Comparison of ENCODE assay signal across 8 cellular contexts in genomic region chr19:661427-662196, GRCh38. TPM values are rescaled to one million over a fixed set of nuclear protein-coding genes. Genes with fewer than 3 reads are reported as not detected.
DNase-seq lines count a peak whose midpoint lies in the region; TF ChIP-seq lines count a peak whose summit lies in the region.

No MANE protein-coding gene starts in this region.

- H4K91ac ChIP-seq in mesenchymal stem cell (ENCODE audit: low read length) = peak overlapping the region; percentile 22

- H3K4me1 ChIP-seq in mesenchymal stem cell (ENCODE audit: control insufficient read depth, insufficient read depth, low read depth, low read length) = peaks cover 51% of the 10 kb centered on the region

- H3K9me3 ChIP-seq in mesenchymal stem cell (ENCODE audit: control insufficient read depth, low read length) = no peaks in the 10 kb centered on the region

- peak overlapping the region; percentile 87 for H3K4me3 Mint-ChIP-seq in MCF 10A (ENCODE audit: unreplicated experiment)

- peaks cover 1% of the 10 kb centered on the region for H3K79me1 ChIP-seq in mesenchymal stem cell (replicated peaks; ENCODE audit: low read length, poor library complexity, severe bottlenecking)

- peak overlapping the region; percentile 90 to 98 for H3K4me3 ChIP-seq in mesenchymal stem cell (ENCODE audit: insufficient read depth in 1 of 2, low read depth in 1 of 2, low read length in 2 of 2)

- no peak for TF ChIP-seq CTCF in MCF 10A (IDR thresholded peaks at IDR 0.05; ENCODE audit: unreplicated experiment)

- WGBS in mesenchymal stem cell = 56% methylated on average over 31 of the region's 31 CpGs

- H3K18ac ChIP-seq in mesenchymal stem cell (ENCODE audit: low read depth in 1 of 2, low read length in 2 of 2) = peak overlapping the region in 1 of 2 experiments; percentile 95

- no peak overlapping the region for H3K14ac ChIP-seq in mesenchymal stem cell (ENCODE audit: low read length in 2 of 2)

- CTCF ChIA-PET in MCF 10A (lab: Yijun Ruan, JAX) = no interaction called here

- peak overlapping the region in 1 of 2 experiments; percentile 31 for H3K4ac ChIP-seq in mesenchymal stem cell (ENCODE audit: low read depth in 1 of 2, low read length in 2 of 2)

- POLR2A ChIA-PET in MCF 10A (lab: Yijun Ruan, JAX) = interaction anchor here (0.6 to 3.3 kb wide), 9 partner anchors 15 to 142 kb away, joined by 3 to 33 read pairs (median 5); partner anchors contain the start of genes CDC34, FSTL3 and POLRMT

- DNase-seq in NOMO-1 (lab: John Stamatoyannopoulos, UW; ENCODE audit: unreplicated experiment in 2 of 2) = peak; percentile 53 to 60
- DNase-seq in NOMO-1 treated with dmso at 0.1 percent for 144 hours (lab: John Stamatoyannopoulos, UW; ENCODE audit: unreplicated experiment) = no peak
- peak; percentile 56 for DNase-seq in T-helper 22 cell (ENCODE audit: low read depth)
- DNase-seq in MCF 10A (ENCODE audit: unreplicated experiment) = no peak
- DNase-seq in mesenchymal stem cell = peak; percentile 28
- DNase-seq in stimulated activated naive CD4-positive, alpha-beta T cell (lab: John Stamatoyannopoulos, UW) = peak; percentile 47 to 72 (median 58)
- DNase-seq in NCI-H748 treated with DMSO at 0.1 percent for 48 hours (lab: John Stamatoyannopoulos, UW) = no peak
- no peak for DNase-seq in G401 (ENCODE audit: low spot score)

- peak overlapping the region; percentile 90 for H3K9ac ChIP-seq in mesenchymal stem cell (ENCODE audit: low read length)

- peak overlapping the region; percentile 52 for H3K4me2 ChIP-seq in mesenchymal stem cell (ENCODE audit: low read length, poor library complexity, severe bottlenecking)

- H2BK12ac ChIP-seq in mesenchymal stem cell (ENCODE audit: low read length in 2 of 2) = no peak overlapping the region

- BruUV-seq in MCF 10A (replicated peaks; lab: Mats Ljungman, UMichigan) = TSS peak; percentile 47

- peak overlapping the region; percentile 3 for H3K27ac ChIP-seq in mesenchymal stem cell (ENCODE audit: low read length, poor library complexity, severe bottlenecking)

- no peaks in the 10 kb centered on the region for H3K9me3 Mint-ChIP-seq in MCF 10A (ENCODE audit: unreplicated experiment)

- no peak overlapping the region for H2BK120ac ChIP-seq in mesenchymal stem cell (ENCODE audit: low read depth, low read length)

- no peaks in the 10 kb centered on the region for H3K27me3 ChIP-seq in mesenchymal stem cell (ENCODE audit: control insufficient read depth in 1 of 2, insufficient read depth in 1 of 2, low read length in 2 of 2)

- H3K23ac ChIP-seq in mesenchymal stem cell (ENCODE audit: low read length in 2 of 2) = no peak overlapping the region

- peaks cover 7% of the 10 kb centered on the region for H3K36me3 Mint-ChIP-seq in MCF 10A (ENCODE audit: insufficient read depth, unreplicated experiment)

- no peak overlapping the region for H2AFZ ChIP-seq in mesenchymal stem cell (ENCODE audit: low read depth, low read length)

- no peaks in the 10 kb centered on the region for H3K27me3 Mint-ChIP-seq in MCF 10A (ENCODE audit: insufficient read depth, unreplicated experiment)

- no peak overlapping the region for H2AK5ac ChIP-seq in mesenchymal stem cell (ENCODE audit: low read length, severe bottlenecking)

- intact Hi-C loops in MCF 10A (cut with micrococcal nuclease) = loop anchor here (2.0 to 5.0 kb wide), 2 partner anchors 74 to 129 kb away; partner anchors contain the start of gene HCN2

- in situ Hi-C loops in G401 (cut with HindIII; ENCODE audit: low sequenced_read_pairs) = no loop called here

- peaks cover 31% of the 10 kb centered on the region for H3K4me1 Mint-ChIP-seq in MCF 10A (ENCODE audit: insufficient read depth, unreplicated experiment)

- peaks cover 0 to 49% of the 10 kb centered on the region in 2 experiments for H3K36me3 ChIP-seq in mesenchymal stem cell (ENCODE audit: control insufficient read depth in 1 of 2, insufficient read depth in 2 of 2, low read depth in 1 of 2, low read length in 2 of 2)

- no peak overlapping the region for H2BK15ac ChIP-seq in mesenchymal stem cell (ENCODE audit: low read depth, poor library complexity, severe bottlenecking)

- H3K27ac Mint-ChIP-seq in MCF 10A (ENCODE audit: low read depth, unreplicated experiment) = peak overlapping the region; percentile 88

- no peak overlapping the region for H2BK5ac ChIP-seq in mesenchymal stem cell (ENCODE audit: low read depth, low read length, poor library complexity, severe bottlenecking)

- H4K8ac ChIP-seq in mesenchymal stem cell (ENCODE audit: low read length) = no peak overlapping the region

RNA-seq across cellular contexts. Expression of gene RNF126, which starts 1.4 kb away (rescaled TPM):
- 53.9 and 68.0 TPM in 2 replicates for total RNA-seq in MCF 10A (2022)
- 41.9 TPM for polyA plus RNA-seq in mesenchymal stem cell (2013, experiment 1 of 2)
- polyA plus RNA-seq in mesenchymal stem cell (2013, experiment 2 of 2) = 43.6 TPM
- 44.5 and 48.7 TPM in 2 replicates for total RNA-seq in G401 (2014; rRNA removed; shearing (Covaris generic))

RNA-seq across cellular contexts. Expression of gene FSTL3, which starts 14.6 kb away (rescaled TPM):
- total RNA-seq in MCF 10A (2022) = 172 and 183 TPM in 2 replicates
- polyA plus RNA-seq in mesenchymal stem cell (2013, experiment 1 of 2) = 33.8 TPM
- polyA plus RNA-seq in mesenchymal stem cell (2013, experiment 2 of 2) = 36.5 TPM
- total RNA-seq in G401 (2014; rRNA removed; shearing (Covaris generic)) = 15.0 and 26.0 TPM in 2 replicates

RNA-seq across cellular contexts. Expression of gene FGF22, which starts 21.9 kb away (rescaled TPM):
- not detected in 2 replicates for total RNA-seq in MCF 10A (2022)
- 0.04 TPM for polyA plus RNA-seq in mesenchymal stem cell (2013, experiment 1 of 2)
- 0.07 TPM for polyA plus RNA-seq in mesenchymal stem cell (2013, experiment 2 of 2)
- total RNA-seq in G401 (2014; rRNA removed; shearing (Covaris generic)) = not detected in 2 replicates

RNA-seq across cellular contexts. Expression of gene POLRMT, which starts 28.3 kb away (rescaled TPM):
- total RNA-seq in MCF 10A (2022) = 36.9 and 40.9 TPM in 2 replicates
- polyA plus RNA-seq in mesenchymal stem cell (2013, experiment 1 of 2) = 24.9 TPM
- polyA plus RNA-seq in mesenchymal stem cell (2013, experiment 2 of 2) = 23.7 TPM
- 62.0 and 62.8 TPM in 2 replicates for total RNA-seq in G401 (2014; rRNA removed; shearing (Covaris generic))

RNA-seq across cellular contexts. Expression of gene PRSS57, which starts 33.6 kb away (rescaled TPM):
- not detected in 2 replicates for total RNA-seq in MCF 10A (2022)
- not detected for polyA plus RNA-seq in mesenchymal stem cell (2013, experiment 1 of 2)
- polyA plus RNA-seq in mesenchymal stem cell (2013, experiment 2 of 2) = 0.04 TPM
- total RNA-seq in G401 (2014; rRNA removed; shearing (Covaris generic)) = not detected in 2 replicates

Comparison
In these comparisons a context has a peak if more than half of its experiments do, and no peak if none do; other contexts are left out.
1. DNase-seq: peak in NOMO-1 (2 of 2), T-helper 22 cell (single experiment), mesenchymal stem cell (single experiment) and stimulated activated naive CD4-positive, alpha-beta T cell (6 of 6); none in NOMO-1 treated with dmso at 0.1 percent for 144 hours (single experiment), MCF 10A (single experiment), NCI-H748 treated with DMSO at 0.1 percent for 48 hours (single experiment) and G401 (single experiment).